ENCODE assay signal across 12 cellular contexts in the genomic region with DNA sequence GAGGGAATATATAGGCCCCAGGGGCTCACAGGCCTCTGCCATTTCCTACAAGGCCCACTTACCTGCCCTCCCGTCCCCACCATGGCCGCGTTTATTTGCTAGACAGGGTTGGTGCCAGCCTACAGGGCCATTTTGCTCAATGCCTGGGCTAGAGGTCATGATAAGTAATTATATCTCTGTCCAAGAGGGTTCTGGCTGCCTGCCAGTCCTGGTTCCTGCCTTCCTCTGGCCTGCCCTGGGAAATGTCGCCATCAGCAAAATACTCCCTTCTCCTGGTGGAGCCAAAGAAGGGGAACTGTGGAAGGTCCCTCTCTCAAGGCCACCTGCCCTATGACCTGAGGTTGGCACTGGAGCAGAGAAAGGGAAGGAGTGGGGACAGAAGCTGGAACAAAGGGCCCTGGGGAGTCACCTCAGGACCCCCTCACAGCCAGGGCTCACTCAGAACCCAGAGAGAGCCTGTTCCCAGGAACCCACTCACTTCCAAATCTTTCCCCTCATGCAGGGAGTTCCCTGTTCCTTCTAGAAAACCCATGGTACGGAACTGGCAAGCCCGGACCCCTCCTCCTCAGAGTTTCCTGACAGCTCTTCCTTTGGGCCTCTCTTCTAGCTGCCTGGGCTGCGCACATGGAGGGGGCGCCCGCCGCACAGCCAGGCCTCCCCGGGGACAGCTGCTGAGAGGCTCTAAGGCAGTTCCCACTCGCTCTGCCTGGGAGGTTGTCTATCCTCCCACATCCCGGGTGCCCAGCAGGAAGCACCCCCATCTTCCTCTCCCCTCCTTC.
DNase-seq lines count a peak whose midpoint lies in the region; ATAC-seq and TF ChIP-seq lines count a peak whose summit lies in the region.
"Had no signal": no experiment of that assay in that cellular context is flagged by ENCODE, and none has a peak within 500 bp of the region (broad histone marks: within the 10 kb centered on the region; RNA-seq: fewer than 3 reads in every experiment).

No MANE protein-coding gene starts in this region.

- H3K27ac ChIP-seq in left ventricle myocardium inferior (replicated peaks) (peak overlapping the region; percentile 93), skeletal muscle tissue (ENCODE audit: low read depth, low read length) (peak overlapping the region; percentile 44)
- H3K27ac ChIP-seq: 22Rv1, thoracic aorta had no signal

- H3K27me3 ChIP-seq in left ventricle myocardium inferior (ENCODE audit: low read depth) (no peaks in the 10 kb centered on the region), skeletal muscle tissue (ENCODE audit: control insufficient read depth in 3 of 3, insufficient read depth in 3 of 3, low read length in 3 of 3) (no peaks in the 10 kb centered on the region)

- DNase-seq in DMS 273 (lab: John Stamatoyannopoulos, UW; ENCODE audit: unreplicated experiment): peak; percentile 54
- DNase-seq in DMS 273 treated with DMSO at 0.1 percent for 48 hours (lab: John Stamatoyannopoulos, UW): no peak
- DNase-seq in amniotic epithelial cell (ENCODE audit: low read depth): peak; percentile 55
- DNase-seq in left ventricle myocardium inferior: peak; percentile 88
- no peak for DNase-seq in NOMO-1 (lab: John Stamatoyannopoulos, UW; ENCODE audit: unreplicated experiment in 2 of 2)
- DNase-seq: OCI-M1 had no signal

- H3K9me3 ChIP-seq in left ventricle myocardium inferior (replicated peaks) (no peaks in the 10 kb centered on the region), skeletal muscle tissue (ENCODE audit: control insufficient read depth in 3 of 3, low read length in 3 of 3) (no peaks in the 10 kb centered on the region)
- H3K9me3 ChIP-seq: thoracic aorta had no signal

- H3K4me1 ChIP-seq in left ventricle myocardium inferior (peaks cover 79% of the 10 kb centered on the region), skeletal muscle tissue (ENCODE audit: control insufficient read depth in 3 of 3, insufficient read depth in 3 of 3, low read length in 3 of 3) (peaks cover 53 to 74% (median 66%) of the 10 kb centered on the region in 3 donors)

- peak overlapping the region in 1 of 3 donors; percentile 16 for H3K9ac ChIP-seq in skeletal muscle tissue (ENCODE audit: low read depth in 1 of 3, low read length in 3 of 3)

- H3K36me3 ChIP-seq in left ventricle myocardium inferior: no peaks in the 10 kb centered on the region
- no peaks in the 10 kb centered on the region for H3K36me3 ChIP-seq in skeletal muscle tissue (ENCODE audit: control insufficient read depth in 3 of 3, insufficient read depth in 3 of 3, low read length in 3 of 3)
- H3K36me3 ChIP-seq: thoracic aorta had no signal

- no peak for TF ChIP-seq CTCF in left ventricle myocardium inferior (IDR thresholded peaks at IDR 0.05; ENCODE audit: borderline replicate concordance)

- intact Hi-C loops in left ventricle myocardium inferior (cut with micrococcal nuclease): no loop called here

- no peak for TF ChIP-seq POLR2A in GM18505 (IDR thresholded peaks at IDR 0.05; ENCODE audit: borderline replicate concordance, extremely low read depth, insufficient read depth, insufficient read length)

- H3K4me3 ChIP-seq in left ventricle myocardium inferior: no peak overlapping the region
- no peak overlapping the region for H3K4me3 ChIP-seq in skeletal muscle tissue (ENCODE audit: low read length in 3 of 3)
- H3K4me3 ChIP-seq: K562, thoracic aorta had no signal

- ATAC-seq in HG03439 (IDR thresholded peaks at IDR 0.05; ENCODE audit: unreplicated experiment) (no peak), GM18505 (IDR thresholded peaks at IDR 0.05; ENCODE audit: unreplicated experiment) (no peak)
- ATAC-seq: K562 had no signal

Comparison
In these comparisons a context has a peak if more than half of its experiments do, and no peak if none do; other contexts are left out.
1. DNase-seq: peak in DMS 273 (single experiment), amniotic epithelial cell (single experiment) and left ventricle myocardium inferior (single experiment); none in DMS 273 treated with DMSO at 0.1 percent for 48 hours (single experiment) and NOMO-1 (0 of 2).